In the genomic region with DNA sequence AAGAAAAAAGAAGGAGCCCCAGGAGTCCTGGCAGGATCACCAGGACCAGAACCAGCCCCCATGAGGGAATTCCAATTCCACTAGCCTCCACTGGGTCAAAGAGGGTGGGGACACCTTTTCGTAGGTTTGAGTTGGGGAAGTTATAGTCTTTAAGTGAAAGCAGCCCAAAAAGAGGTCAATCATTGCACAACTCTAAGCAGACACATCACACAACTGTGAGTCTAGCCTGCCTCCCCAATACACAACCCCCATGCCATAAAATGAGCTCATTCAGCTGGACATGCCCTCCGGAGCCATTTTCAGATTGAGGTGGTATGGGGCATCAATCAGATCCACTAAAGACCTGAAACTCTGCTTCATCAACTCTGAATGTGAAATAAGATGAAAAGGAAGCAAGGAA, we compare ENCODE assay signal across 27 cellular contexts.
"Had no signal": no experiment of that assay in that cellular context is flagged by ENCODE, and none has a peak within 500 bp of the region (broad histone marks: within the 10 kb centered on the region; RNA-seq: fewer than 3 reads in every experiment).

No MANE protein-coding gene starts in this region.

- H3K27me3 ChIP-seq: testis, thyroid gland, tibial nerve, upper lobe of left lung, uterus, vagina had no signal

- H3K36me3 ChIP-seq: stomach, suprapubic skin, thoracic aorta, thyroid gland, tibial artery, tibial nerve, transverse colon, upper lobe of left lung, upper lobe of right lung, uterus, vagina had no signal

- H3K4me1 Mint-ChIP-seq: stimulated activated effector memory CD8-positive, alpha-beta T cell treated with anti-CD3 and anti-CD28 coated beads, Interleukin-12 subunit alpha, Interleukin-12 subunit beta, amount 100 ng/mL, for 72 hours; stimulated activated memory B cell treated with anti-CD40 and anti-IgM and Interleukin-4, amounts not matched to agents 10 μg/mL and 1 μg/mL and 100 μg/mL, for 72 hours; stimulated activated naive B cell treated with anti-CD40 and anti-IgM and Interleukin-4, amounts not matched to agents 10 μg/mL and 1 μg/mL and 100 μg/mL, for 72 hours; stimulated activated naive CD8-positive, alpha-beta T cell treated with anti-CD3 and anti-CD28 coated beads, Interleukin-15, amount 100 ng/mL, for 72 hours had no signal

- H3K4me1 ChIP-seq: stomach, suprapubic skin, testis, thyroid gland, tibial artery, tibial nerve, transverse colon, upper lobe of left lung, upper lobe of right lung, uterus, vagina had no signal

- DNase-seq: stimulated activated CD4-positive, alpha-beta T cell treated with anti-CD3 and anti-CD28 coated beads, Interleukin-2, amount 100 ng/mL, for 48 hours; stimulated activated CD4-positive, alpha-beta T cell treated with anti-CD3 and anti-CD28 coated beads, Interleukin-4, amount 100 ng/mL, for 1 hour; stimulated activated CD4-positive, alpha-beta T cell treated with anti-CD3 and anti-CD28 coated beads, Interleukin-4, amount 100 ng/mL, for 24 hours; stimulated activated CD4-positive, alpha-beta T cell treated with anti-CD3 and anti-CD28 coated beads, Interleukin-4, amount 100 ng/mL, for 4 hours; stimulated activated naive B cell treated with anti-CD40 and anti-IgM and Interleukin-4, amounts not matched to agents 10 μg/mL and 1 μg/mL and 100 μg/mL, for 72 hours; stimulated activated naive CD4-positive, alpha-beta T cell; stimulated activated naive CD4-positive, alpha-beta T cell treated with Interleukin-2 at 50 U/mL for 16 hours; stimulated activated naive CD8-positive, alpha-beta T cell treated with anti-CD3 and anti-CD28 coated beads, Interleukin-15, amount 100 ng/mL, for 72 hours; stimulated activated naive CD8-positive, alpha-beta T cell treated with anti-CD3 and anti-CD28 coated beads, Interleukin-15, Interleukin-2, amounts not matched to agents 100 U/mL and 50 U/mL, for 24 hours; stomach; substantia nigra; testis; thyroid gland; tibial artery; transverse colon; trophoblast cell; upper lobe of left lung; uterus had no signal

- H3K4me3 ChIP-seq: stomach, suprapubic skin, testis, thoracic aorta, thyroid gland, tibial artery, tibial nerve, transverse colon, upper lobe of left lung, upper lobe of right lung, uterus, vagina had no signal

- H3K9me3 ChIP-seq: stomach, suprapubic skin, testis, thoracic aorta, thyroid gland, tibial artery, transverse colon, upper lobe of left lung, upper lobe of right lung, uterus, vagina had no signal

- H3K27ac ChIP-seq: stomach, suprapubic skin, testis, thoracic aorta, thyroid gland, tibial artery, tibial nerve, transverse colon, upper lobe of left lung, upper lobe of right lung, uterus, vagina had no signal

- H3K4me3 Mint-ChIP-seq: stimulated activated effector memory CD8-positive, alpha-beta T cell treated with anti-CD3 and anti-CD28 coated beads, Interleukin-12 subunit alpha, Interleukin-12 subunit beta, amount 100 ng/mL, for 72 hours; stimulated activated memory B cell treated with anti-CD40 and anti-IgM and Interleukin-4, amounts not matched to agents 10 μg/mL and 1 μg/mL and 100 μg/mL, for 72 hours; stimulated activated naive B cell treated with anti-CD40 and anti-IgM and Interleukin-4, amounts not matched to agents 10 μg/mL and 1 μg/mL and 100 μg/mL, for 72 hours; stimulated activated naive CD8-positive, alpha-beta T cell treated with anti-CD3 and anti-CD28 coated beads, Interleukin-15, amount 100 ng/mL, for 72 hours; stimulated activated naive CD8-positive, alpha-beta T cell treated with anti-CD3 and anti-CD28 coated beads, Interleukin-15, Interleukin-2, amounts not matched to agents 100 ng/mL and 50 ng/mL, for 24 hours; type B pancreatic cell had no signal

- H3K36me3 Mint-ChIP-seq: stimulated activated effector memory CD8-positive, alpha-beta T cell treated with anti-CD3 and anti-CD28 coated beads, Interleukin-12 subunit alpha, Interleukin-12 subunit beta, amount 100 ng/mL, for 72 hours; stimulated activated memory B cell treated with anti-CD40 and anti-IgM and Interleukin-4, amounts not matched to agents 10 μg/mL and 1 μg/mL and 100 μg/mL, for 72 hours; stimulated activated naive B cell treated with anti-CD40 and anti-IgM and Interleukin-4, amounts not matched to agents 10 μg/mL and 1 μg/mL and 100 μg/mL, for 72 hours; type B pancreatic cell had no signal

- H3K27ac Mint-ChIP-seq: stimulated activated effector memory CD8-positive, alpha-beta T cell treated with anti-CD3 and anti-CD28 coated beads, Interleukin-12 subunit alpha, Interleukin-12 subunit beta, amount 100 ng/mL, for 72 hours; stimulated activated memory B cell treated with anti-CD40 and anti-IgM and Interleukin-4, amounts not matched to agents 10 μg/mL and 1 μg/mL and 100 μg/mL, for 72 hours; stimulated activated naive B cell treated with anti-CD40 and anti-IgM and Interleukin-4, amounts not matched to agents 10 μg/mL and 1 μg/mL and 100 μg/mL, for 72 hours; stimulated activated naive CD8-positive, alpha-beta T cell treated with anti-CD3 and anti-CD28 coated beads, Interleukin-15, amount 100 ng/mL, for 72 hours; stimulated activated naive CD8-positive, alpha-beta T cell treated with anti-CD3 and anti-CD28 coated beads, Interleukin-15, Interleukin-2, amounts not matched to agents 100 ng/mL and 50 ng/mL, for 24 hours; type B pancreatic cell had no signal

- H3K9me3 Mint-ChIP-seq: stimulated activated effector memory CD8-positive, alpha-beta T cell treated with anti-CD3 and anti-CD28 coated beads, Interleukin-12 subunit alpha, Interleukin-12 subunit beta, amount 100 ng/mL, for 72 hours; stimulated activated memory B cell treated with anti-CD40 and anti-IgM and Interleukin-4, amounts not matched to agents 10 μg/mL and 1 μg/mL and 100 μg/mL, for 72 hours; stimulated activated naive CD8-positive, alpha-beta T cell treated with anti-CD3 and anti-CD28 coated beads, Interleukin-15, amount 100 ng/mL, for 72 hours; stimulated activated naive CD8-positive, alpha-beta T cell treated with anti-CD3 and anti-CD28 coated beads, Interleukin-15, Interleukin-2, amounts not matched to agents 100 ng/mL and 50 ng/mL, for 24 hours; type B pancreatic cell had no signal
